In the genomic region with DNA sequence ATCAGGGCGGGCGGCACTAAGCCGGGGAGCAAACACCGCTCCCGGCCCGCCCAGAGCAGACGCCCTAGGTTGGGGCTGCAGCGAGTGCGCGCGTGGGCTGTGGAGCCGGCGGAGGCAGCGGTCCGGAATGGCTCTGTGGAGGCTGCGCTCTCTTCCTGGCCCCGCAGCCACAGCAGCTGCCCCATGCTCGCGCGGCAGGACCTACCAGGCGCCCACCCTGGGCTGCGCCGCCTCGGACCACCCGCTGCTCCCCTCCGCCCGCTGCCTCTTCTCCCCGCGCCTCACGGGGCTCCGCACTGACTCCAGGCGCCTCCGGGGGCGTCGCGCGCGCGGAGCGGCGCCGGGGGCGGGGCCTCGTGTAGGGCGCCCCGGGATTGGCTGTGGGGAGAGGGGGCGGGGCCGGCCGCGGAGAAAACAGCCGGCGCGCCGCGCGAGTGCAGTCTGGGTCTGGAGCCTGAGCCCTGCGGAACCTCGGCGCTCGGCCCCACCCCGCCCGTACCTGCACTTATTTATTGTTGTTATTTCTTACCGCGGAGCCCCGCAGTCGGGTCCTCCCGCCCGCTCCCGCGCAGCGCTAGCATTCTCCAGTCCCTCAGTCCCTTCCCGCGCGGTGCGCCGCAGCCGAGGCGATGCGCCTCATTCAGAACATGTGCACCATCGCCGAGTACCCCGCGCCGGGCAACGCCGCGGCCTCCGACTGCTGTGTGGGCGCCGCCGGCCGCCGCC, we compare ENCODE assay signal across 1 cellular context.
A peak's percentile ranks its signal among the peaks of the same experiment; 100 is the strongest.
TF ChIP-seq lines count a peak whose summit lies in the region.

A gene with protein sequence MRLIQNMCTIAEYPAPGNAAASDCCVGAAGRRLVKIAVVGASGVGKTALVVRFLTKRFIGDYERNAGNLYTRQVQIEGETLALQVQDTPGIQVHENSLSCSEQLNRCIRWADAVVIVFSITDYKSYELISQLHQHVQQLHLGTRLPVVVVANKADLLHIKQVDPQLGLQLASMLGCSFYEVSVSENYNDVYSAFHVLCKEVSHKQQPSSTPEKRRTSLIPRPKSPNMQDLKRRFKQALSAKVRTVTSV (plus strand): TSS at position 439 of the 726 bp plus-strand sequence. CDS start 191 bp downstream, at position 630.

TF ChIP-seq in K562, 482 proteins besides CTCF, POLR2A, EP300 and RAD21 (continued from another document and continues in another):
- TF ChIP-seq, protein P1, sequence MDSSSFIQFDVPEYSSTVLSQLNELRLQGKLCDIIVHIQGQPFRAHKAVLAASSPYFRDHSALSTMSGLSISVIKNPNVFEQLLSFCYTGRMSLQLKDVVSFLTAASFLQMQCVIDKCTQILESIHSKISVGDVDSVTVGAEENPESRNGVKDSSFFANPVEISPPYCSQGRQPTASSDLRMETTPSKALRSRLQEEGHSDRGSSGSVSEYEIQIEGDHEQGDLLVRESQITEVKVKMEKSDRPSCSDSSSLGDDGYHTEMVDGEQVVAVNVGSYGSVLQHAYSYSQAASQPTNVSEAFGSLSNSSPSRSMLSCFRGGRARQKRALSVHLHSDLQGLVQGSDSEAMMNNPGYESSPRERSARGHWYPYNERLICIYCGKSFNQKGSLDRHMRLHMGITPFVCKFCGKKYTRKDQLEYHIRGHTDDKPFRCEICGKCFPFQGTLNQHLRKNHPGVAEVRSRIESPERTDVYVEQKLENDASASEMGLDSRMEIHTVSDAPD (CRISPR knock-in tag; IDR thresholded peaks at IDR 0.05): no peak
- TF ChIP-seq, protein P2, sequence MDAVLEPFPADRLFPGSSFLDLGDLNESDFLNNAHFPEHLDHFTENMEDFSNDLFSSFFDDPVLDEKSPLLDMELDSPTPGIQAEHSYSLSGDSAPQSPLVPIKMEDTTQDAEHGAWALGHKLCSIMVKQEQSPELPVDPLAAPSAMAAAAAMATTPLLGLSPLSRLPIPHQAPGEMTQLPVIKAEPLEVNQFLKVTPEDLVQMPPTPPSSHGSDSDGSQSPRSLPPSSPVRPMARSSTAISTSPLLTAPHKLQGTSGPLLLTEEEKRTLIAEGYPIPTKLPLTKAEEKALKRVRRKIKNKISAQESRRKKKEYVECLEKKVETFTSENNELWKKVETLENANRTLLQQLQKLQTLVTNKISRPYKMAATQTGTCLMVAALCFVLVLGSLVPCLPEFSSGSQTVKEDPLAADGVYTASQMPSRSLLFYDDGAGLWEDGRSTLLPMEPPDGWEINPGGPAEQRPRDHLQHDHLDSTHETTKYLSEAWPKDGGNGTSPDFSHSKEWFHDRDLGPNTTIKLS (IDR thresholded peaks at IDR 0.05; ENCODE audit: borderline replicate concordance, low read depth): peak; percentile 52; the same call in 1 of the 2 replicates
- TF ChIP-seq, protein P3, sequence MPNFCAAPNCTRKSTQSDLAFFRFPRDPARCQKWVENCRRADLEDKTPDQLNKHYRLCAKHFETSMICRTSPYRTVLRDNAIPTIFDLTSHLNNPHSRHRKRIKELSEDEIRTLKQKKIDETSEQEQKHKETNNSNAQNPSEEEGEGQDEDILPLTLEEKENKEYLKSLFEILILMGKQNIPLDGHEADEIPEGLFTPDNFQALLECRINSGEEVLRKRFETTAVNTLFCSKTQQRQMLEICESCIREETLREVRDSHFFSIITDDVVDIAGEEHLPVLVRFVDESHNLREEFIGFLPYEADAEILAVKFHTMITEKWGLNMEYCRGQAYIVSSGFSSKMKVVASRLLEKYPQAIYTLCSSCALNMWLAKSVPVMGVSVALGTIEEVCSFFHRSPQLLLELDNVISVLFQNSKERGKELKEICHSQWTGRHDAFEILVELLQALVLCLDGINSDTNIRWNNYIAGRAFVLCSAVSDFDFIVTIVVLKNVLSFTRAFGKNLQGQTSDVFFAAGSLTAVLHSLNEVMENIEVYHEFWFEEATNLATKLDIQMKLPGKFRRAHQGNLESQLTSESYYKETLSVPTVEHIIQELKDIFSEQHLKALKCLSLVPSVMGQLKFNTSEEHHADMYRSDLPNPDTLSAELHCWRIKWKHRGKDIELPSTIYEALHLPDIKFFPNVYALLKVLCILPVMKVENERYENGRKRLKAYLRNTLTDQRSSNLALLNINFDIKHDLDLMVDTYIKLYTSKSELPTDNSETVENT (CRISPR knock-in tag; IDR thresholded peaks at IDR 0.05): 0 out of 2 replicates have a peak, but pooled peaks have one; percentile 31
- TF ChIP-seq FOXP1 (CRISPR knock-in tag; IDR thresholded peaks at IDR 0.05) (peak; percentile 82), NBN (IDR thresholded peaks at IDR 0.05; ENCODE audit: low read depth) (no peak), CSDE1 (IDR thresholded peaks at IDR 0.05) (no peak), ZFX (CRISPR knock-in tag; IDR thresholded peaks at IDR 0.05) (peak; percentile 33), TEAD1 (CRISPR knock-in tag; IDR thresholded peaks at IDR 0.05) (peak in 1 of 2 experiments; percentile 68; a peak in 1 of 4 replicates), SIN3B (IDR thresholded peaks at IDR 0.05; ENCODE audit: low read depth) (peak; percentile 14; the same call in 1 of the 2 replicates), ZFPM2 (CRISPR knock-in tag; IDR thresholded peaks at IDR 0.05) (no peak), ZNF175 (CRISPR knock-in tag; IDR thresholded peaks at IDR 0.05; ENCODE audit: low read depth) (no peak), SUPT5H (IDR thresholded peaks at IDR 0.05) (peak; percentile 46; the same call in 1 of the 2 replicates), ZNF431 (CRISPR knock-in tag; IDR thresholded peaks at IDR 0.05) (peak; percentile 1; the same call in 1 of the 2 replicates), CCAR2 (IDR thresholded peaks at IDR 0.05; ENCODE audit: low read depth, low read length) (no peak), SP1 (CRISPR knock-in tag; IDR thresholded peaks at IDR 0.05) (0 out of 2 replicates have a peak, but pooled peaks have one; percentile 34), HDAC3 (IDR thresholded peaks at IDR 0.05; ENCODE audit: borderline replicate concordance, partially characterized antibody) (no peak), ELF1 (tag; IDR thresholded peaks at IDR 0.05) (peak; percentile 23; the same call in 1 of the 2 replicates), EGR1 (conservative IDR thresholded peaks at IDR 0.05) (peak; percentile 77), MEIS2 (IDR thresholded peaks at IDR 0.05; ENCODE audit: partially characterized antibody) (no peak), SMAD4 (CRISPR knock-in tag; conservative IDR thresholded peaks at IDR 0.05) (0 out of 2 replicates have a peak, but pooled peaks have one; percentile 17), PCBP1 (IDR thresholded peaks at IDR 0.05; ENCODE audit: low read depth, low read length, poor library complexity, severe bottlenecking) (peak; percentile 52), TAF1 (IDR thresholded peaks at IDR 0.05; ENCODE audit: control insufficient read depth, extremely low read depth, insufficient read depth, low read length, severe bottlenecking) (peak; percentile 67), SREBF1 (IDR thresholded peaks at IDR 0.05; ENCODE audit: borderline replicate concordance, low read depth, low read length) (no peak), CTBP1 (IDR thresholded peaks at IDR 0.05; ENCODE audit: borderline replicate concordance) (peak; percentile 86), ZNF75A (CRISPR knock-in tag; IDR thresholded peaks at IDR 0.05) (no peak), PHF8 (IDR thresholded peaks at IDR 0.05; ENCODE audit: borderline replicate concordance, low read length) (peak; percentile 63; the same call in 1 of the 2 replicates), CREB1 (IDR thresholded peaks at IDR 0.05) (no peak; the same call in 1 of the 2 replicates), CREB1 (CRISPR knock-in tag; IDR thresholded peaks at IDR 0.05) (peak; percentile 37; the same call in 1 of the 2 replicates), GABPB2 (CRISPR knock-in tag; conservative IDR thresholded peaks at IDR 0.05) (no peak), POLR3G (IDR thresholded peaks at IDR 0.05; ENCODE audit: extremely low read depth, insufficient read length, insufficient replicate concordance) (no peak), NRF1 (conservative IDR thresholded peaks at IDR 0.05 in 1 of 2, IDR thresholded peaks at IDR 0.05 in 1 of 2) (peak; percentile 72 to 74), ZNF316 (IDR thresholded peaks at IDR 0.05) (no peak), KDM2B (CRISPR knock-in tag; IDR thresholded peaks at IDR 0.05) (0 out of 2 replicates have a peak, but pooled peaks have one; percentile 50)
- TF ChIP-seq, protein P4, sequence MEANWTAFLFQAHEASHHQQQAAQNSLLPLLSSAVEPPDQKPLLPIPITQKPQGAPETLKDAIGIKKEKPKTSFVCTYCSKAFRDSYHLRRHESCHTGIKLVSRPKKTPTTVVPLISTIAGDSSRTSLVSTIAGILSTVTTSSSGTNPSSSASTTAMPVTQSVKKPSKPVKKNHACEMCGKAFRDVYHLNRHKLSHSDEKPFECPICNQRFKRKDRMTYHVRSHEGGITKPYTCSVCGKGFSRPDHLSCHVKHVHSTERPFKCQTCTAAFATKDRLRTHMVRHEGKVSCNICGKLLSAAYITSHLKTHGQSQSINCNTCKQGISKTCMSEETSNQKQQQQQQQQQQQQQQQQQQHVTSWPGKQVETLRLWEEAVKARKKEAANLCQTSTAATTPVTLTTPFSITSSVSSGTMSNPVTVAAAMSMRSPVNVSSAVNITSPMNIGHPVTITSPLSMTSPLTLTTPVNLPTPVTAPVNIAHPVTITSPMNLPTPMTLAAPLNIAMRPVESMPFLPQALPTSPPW (CRISPR knock-in tag; IDR thresholded peaks at IDR 0.05): 0 out of 2 replicates have a peak, but pooled peaks have one; percentile 21
- TF ChIP-seq, protein P5, sequence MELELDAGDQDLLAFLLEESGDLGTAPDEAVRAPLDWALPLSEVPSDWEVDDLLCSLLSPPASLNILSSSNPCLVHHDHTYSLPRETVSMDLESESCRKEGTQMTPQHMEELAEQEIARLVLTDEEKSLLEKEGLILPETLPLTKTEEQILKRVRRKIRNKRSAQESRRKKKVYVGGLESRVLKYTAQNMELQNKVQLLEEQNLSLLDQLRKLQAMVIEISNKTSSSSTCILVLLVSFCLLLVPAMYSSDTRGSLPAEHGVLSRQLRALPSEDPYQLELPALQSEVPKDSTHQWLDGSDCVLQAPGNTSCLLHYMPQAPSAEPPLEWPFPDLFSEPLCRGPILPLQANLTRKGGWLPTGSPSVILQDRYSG (tag; conservative IDR thresholded peaks at IDR 0.05; ENCODE audit: low read depth): no peak
- TF ChIP-seq, protein P6, sequence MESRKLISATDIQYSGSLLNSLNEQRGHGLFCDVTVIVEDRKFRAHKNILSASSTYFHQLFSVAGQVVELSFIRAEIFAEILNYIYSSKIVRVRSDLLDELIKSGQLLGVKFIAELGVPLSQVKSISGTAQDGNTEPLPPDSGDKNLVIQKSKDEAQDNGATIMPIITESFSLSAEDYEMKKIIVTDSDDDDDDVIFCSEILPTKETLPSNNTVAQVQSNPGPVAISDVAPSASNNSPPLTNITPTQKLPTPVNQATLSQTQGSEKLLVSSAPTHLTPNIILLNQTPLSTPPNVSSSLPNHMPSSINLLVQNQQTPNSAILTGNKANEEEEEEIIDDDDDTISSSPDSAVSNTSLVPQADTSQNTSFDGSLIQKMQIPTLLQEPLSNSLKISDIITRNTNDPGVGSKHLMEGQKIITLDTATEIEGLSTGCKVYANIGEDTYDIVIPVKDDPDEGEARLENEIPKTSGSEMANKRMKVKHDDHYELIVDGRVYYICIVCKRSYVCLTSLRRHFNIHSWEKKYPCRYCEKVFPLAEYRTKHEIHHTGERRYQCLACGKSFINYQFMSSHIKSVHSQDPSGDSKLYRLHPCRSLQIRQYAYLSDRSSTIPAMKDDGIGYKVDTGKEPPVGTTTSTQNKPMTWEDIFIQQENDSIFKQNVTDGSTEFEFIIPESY (CRISPR knock-in tag; IDR thresholded peaks at IDR 0.05): peak; percentile 69; the same call in 1 of the 2 replicates
- TF ChIP-seq, protein P7, sequence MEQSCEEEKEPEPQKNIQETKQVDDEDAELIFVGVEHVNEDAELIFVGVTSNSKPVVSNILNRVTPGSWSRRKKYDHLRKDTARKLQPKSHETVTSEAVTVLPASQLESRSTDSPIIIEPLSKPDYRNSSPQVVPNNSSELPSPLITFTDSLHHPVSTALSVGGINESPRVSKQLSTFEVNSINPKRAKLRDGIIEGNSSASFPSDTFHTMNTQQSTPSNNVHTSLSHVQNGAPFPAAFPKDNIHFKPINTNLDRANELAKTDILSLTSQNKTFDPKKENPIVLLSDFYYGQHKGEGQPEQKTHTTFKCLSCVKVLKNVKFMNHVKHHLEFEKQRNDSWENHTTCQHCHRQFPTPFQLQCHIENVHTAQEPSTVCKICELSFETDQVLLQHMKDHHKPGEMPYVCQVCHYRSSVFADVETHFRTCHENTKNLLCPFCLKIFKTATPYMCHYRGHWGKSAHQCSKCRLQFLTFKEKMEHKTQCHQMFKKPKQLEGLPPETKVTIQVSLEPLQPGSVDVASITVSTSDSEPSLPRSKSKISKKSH (CRISPR knock-in tag; IDR thresholded peaks at IDR 0.05): no peak
- TF ChIP-seq, protein P8, sequence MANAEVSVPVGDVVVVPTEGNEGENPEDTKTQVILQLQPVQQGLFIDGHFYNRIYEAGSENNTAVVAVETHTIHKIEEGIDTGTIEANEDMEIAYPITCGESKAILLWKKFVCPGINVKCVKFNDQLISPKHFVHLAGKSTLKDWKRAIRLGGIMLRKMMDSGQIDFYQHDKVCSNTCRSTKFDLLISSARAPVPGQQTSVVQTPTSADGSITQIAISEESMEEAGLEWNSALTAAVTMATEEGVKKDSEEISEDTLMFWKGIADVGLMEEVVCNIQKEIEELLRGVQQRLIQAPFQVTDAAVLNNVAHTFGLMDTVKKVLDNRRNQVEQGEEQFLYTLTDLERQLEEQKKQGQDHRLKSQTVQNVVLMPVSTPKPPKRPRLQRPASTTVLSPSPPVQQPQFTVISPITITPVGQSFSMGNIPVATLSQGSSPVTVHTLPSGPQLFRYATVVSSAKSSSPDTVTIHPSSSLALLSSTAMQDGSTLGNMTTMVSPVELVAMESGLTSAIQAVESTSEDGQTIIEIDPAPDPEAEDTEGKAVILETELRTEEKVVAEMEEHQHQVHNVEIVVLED (CRISPR knock-in tag; IDR thresholded peaks at IDR 0.05): no peak
- TF ChIP-seq, protein P9, sequence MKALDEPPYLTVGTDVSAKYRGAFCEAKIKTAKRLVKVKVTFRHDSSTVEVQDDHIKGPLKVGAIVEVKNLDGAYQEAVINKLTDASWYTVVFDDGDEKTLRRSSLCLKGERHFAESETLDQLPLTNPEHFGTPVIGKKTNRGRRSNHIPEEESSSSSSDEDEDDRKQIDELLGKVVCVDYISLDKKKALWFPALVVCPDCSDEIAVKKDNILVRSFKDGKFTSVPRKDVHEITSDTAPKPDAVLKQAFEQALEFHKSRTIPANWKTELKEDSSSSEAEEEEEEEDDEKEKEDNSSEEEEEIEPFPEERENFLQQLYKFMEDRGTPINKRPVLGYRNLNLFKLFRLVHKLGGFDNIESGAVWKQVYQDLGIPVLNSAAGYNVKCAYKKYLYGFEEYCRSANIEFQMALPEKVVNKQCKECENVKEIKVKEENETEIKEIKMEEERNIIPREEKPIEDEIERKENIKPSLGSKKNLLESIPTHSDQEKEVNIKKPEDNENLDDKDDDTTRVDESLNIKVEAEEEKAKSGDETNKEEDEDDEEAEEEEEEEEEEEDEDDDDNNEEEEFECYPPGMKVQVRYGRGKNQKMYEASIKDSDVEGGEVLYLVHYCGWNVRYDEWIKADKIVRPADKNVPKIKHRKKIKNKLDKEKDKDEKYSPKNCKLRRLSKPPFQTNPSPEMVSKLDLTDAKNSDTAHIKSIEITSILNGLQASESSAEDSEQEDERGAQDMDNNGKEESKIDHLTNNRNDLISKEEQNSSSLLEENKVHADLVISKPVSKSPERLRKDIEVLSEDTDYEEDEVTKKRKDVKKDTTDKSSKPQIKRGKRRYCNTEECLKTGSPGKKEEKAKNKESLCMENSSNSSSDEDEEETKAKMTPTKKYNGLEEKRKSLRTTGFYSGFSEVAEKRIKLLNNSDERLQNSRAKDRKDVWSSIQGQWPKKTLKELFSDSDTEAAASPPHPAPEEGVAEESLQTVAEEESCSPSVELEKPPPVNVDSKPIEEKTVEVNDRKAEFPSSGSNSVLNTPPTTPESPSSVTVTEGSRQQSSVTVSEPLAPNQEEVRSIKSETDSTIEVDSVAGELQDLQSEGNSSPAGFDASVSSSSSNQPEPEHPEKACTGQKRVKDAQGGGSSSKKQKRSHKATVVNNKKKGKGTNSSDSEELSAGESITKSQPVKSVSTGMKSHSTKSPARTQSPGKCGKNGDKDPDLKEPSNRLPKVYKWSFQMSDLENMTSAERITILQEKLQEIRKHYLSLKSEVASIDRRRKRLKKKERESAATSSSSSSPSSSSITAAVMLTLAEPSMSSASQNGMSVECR (CRISPR knock-in tag; IDR thresholded peaks at IDR 0.05): peak; percentile 64; the same call in 1 of the 2 replicates
